1 cellular context compared by ENCODE assay signal in the genomic region with DNA sequence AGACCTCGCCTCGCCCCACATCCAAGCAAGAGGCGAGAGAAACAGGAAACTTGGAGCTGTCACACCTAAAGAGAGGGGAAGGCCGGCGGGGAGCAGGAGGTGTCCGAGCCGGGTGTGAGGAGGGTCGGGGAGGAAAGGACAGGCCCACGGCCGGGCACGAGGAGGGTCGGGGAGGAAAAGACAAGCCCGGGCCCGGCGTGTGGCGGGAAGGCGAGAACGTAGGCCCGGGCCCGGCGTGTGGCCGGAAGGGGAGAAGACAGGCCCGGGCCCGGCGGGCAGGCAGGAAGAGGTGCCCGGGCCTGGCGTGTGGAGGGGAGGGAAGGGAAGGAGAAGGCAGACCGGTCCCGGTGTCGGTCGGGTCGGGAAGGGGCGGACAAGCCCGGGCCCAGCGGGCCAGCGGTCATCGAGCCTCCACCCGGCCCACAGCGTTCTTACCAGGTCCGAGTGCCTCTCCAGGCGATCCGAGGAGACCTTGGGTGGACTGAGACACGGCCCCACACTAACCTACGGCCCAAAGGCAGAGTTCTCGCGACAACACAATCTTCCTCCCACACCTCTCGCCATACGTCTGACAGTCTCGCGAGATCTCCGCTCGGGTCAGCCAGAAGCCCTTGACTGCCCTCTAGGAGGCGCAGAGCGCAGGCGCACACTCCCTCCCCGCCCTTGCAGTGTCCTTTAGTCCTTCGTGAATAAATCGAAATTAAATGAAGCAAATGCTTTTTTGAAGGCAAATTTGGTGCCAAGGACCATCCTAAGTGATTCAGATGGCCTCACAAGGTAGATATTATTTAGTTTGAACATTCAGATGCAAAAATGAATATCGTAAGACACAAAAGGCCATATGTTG.
TF ChIP-seq lines count a peak whose summit lies in the region.

TSS of gene NCOA4 (minus strand) at position 533 of the 847 bp plus-strand sequence. CDS start 13,943 bp downstream, outside the sequence.

TF ChIP-seq in K562, 482 proteins besides CTCF, POLR2A, EP300 and RAD21 (continued from another document and continues in another):
- TF ChIP-seq TSHZ1 (CRISPR knock-in tag; IDR thresholded peaks at IDR 0.05), result no peak
- TF ChIP-seq CBFA2T3 (IDR thresholded peaks at IDR 0.05), result no peak; the same call in 1 of the 2 replicates
- TF ChIP-seq MEF2A (IDR thresholded peaks at IDR 0.05; ENCODE audit: control insufficient read depth, low read depth, low read length), result no peak
- TF ChIP-seq CHD1 (IDR thresholded peaks at IDR 0.05; ENCODE audit: low read length), result peak; percentile 93
- no peak for TF ChIP-seq SRSF3 (IDR thresholded peaks at IDR 0.05; ENCODE audit: insufficient read depth, low read length)
- peak; percentile 93 for TF ChIP-seq KDM5B (IDR thresholded peaks at IDR 0.05; ENCODE audit: insufficient replicate concordance, low read depth, low read length)
- TF ChIP-seq ZEB2 (IDR thresholded peaks at IDR 0.05), result no peak
- no peak; the same call in 1 of the 2 replicates for TF ChIP-seq GTF2F1 (IDR thresholded peaks at IDR 0.05; ENCODE audit: low read depth, low read length)
- no peak for TF ChIP-seq ZFP30 (CRISPR knock-in tag; IDR thresholded peaks at IDR 0.05; ENCODE audit: borderline replicate concordance)
- no peak for TF ChIP-seq MCM5 (IDR thresholded peaks at IDR 0.05; ENCODE audit: low read depth)
- peak; percentile 43 for TF ChIP-seq NR2C2 (CRISPR knock-in tag; IDR thresholded peaks at IDR 0.05)
- TF ChIP-seq NR2C2 (tag; IDR thresholded peaks at IDR 0.05), result peak; percentile 92
- TF ChIP-seq, protein P1, sequence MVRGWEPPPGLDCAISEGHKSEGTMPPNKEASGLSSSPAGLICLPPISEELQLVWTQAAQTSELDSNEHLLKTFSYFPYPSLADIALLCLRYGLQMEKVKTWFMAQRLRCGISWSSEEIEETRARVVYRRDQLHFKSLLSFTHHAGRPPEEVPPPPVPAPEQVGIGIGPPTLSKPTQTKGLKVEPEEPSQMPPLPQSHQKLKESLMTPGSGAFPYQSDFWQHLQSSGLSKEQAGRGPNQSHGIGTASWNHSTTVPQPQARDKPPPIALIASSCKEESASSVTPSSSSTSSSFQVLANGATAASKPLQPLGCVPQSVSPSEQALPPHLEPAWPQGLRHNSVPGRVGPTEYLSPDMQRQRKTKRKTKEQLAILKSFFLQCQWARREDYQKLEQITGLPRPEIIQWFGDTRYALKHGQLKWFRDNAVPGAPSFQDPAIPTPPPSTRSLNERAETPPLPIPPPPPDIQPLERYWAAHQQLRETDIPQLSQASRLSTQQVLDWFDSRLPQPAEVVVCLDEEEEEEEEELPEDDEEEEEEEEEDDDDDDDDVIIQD (CRISPR knock-in tag; IDR thresholded peaks at IDR 0.05), result no peak
- no peak for TF ChIP-seq PRPF4 (IDR thresholded peaks at IDR 0.05; ENCODE audit: insufficient read depth, low read depth, low read length, poor library complexity, severe bottlenecking)
- peak in 1 of 2 experiments; percentile 96; a peak in 2 of 4 replicates for TF ChIP-seq HDAC1 (IDR thresholded peaks at IDR 0.05)
- TF ChIP-seq ZNF398 (CRISPR knock-in tag; IDR thresholded peaks at IDR 0.05), result no peak
- TF ChIP-seq, protein P2, sequence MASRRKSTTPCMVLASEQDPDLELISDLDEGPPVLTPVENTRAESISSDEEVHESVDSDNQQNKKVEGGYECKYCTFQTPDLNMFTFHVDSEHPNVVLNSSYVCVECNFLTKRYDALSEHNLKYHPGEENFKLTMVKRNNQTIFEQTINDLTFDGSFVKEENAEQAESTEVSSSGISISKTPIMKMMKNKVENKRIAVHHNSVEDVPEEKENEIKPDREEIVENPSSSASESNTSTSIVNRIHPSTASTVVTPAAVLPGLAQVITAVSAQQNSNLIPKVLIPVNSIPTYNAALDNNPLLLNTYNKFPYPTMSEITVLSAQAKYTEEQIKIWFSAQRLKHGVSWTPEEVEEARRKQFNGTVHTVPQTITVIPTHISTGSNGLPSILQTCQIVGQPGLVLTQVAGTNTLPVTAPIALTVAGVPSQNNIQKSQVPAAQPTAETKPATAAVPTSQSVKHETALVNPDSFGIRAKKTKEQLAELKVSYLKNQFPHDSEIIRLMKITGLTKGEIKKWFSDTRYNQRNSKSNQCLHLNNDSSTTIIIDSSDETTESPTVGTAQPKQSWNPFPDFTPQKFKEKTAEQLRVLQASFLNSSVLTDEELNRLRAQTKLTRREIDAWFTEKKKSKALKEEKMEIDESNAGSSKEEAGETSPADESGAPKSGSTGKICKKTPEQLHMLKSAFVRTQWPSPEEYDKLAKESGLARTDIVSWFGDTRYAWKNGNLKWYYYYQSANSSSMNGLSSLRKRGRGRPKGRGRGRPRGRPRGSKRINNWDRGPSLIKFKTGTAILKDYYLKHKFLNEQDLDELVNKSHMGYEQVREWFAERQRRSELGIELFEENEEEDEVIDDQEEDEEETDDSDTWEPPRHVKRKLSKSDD (conservative IDR thresholded peaks at IDR 0.05; ENCODE audit: low read length), result peak; percentile 99
- no peak for TF ChIP-seq ZNF277 (CRISPR knock-in tag; IDR thresholded peaks at IDR 0.05; ENCODE audit: borderline replicate concordance)
- no peak for TF ChIP-seq XRCC4 (IDR thresholded peaks at IDR 0.05; ENCODE audit: extremely low read depth, insufficient read depth, insufficient read length)
- no peak for TF ChIP-seq WHSC1 (IDR thresholded peaks at IDR 0.05; ENCODE audit: low read length)
- no peak for TF ChIP-seq SREBF1 (IDR thresholded peaks at IDR 0.05; ENCODE audit: borderline replicate concordance, low read depth, low read length)
- peak; percentile 87 for TF ChIP-seq HDAC3 (IDR thresholded peaks at IDR 0.05; ENCODE audit: borderline replicate concordance, partially characterized antibody)
- TF ChIP-seq, protein P3, sequence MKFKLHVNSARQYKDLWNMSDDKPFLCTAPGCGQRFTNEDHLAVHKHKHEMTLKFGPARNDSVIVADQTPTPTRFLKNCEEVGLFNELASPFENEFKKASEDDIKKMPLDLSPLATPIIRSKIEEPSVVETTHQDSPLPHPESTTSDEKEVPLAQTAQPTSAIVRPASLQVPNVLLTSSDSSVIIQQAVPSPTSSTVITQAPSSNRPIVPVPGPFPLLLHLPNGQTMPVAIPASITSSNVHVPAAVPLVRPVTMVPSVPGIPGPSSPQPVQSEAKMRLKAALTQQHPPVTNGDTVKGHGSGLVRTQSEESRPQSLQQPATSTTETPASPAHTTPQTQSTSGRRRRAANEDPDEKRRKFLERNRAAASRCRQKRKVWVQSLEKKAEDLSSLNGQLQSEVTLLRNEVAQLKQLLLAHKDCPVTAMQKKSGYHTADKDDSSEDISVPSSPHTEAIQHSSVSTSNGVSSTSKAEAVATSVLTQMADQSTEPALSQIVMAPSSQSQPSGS (CRISPR knock-in tag; IDR thresholded peaks at IDR 0.05), result no peak
- TF ChIP-seq CBX2 (IDR thresholded peaks at IDR 0.05; ENCODE audit: insufficient read depth, low read length, poor library complexity, severe bottlenecking), result no peak
- no peak for TF ChIP-seq ZNF3 (CRISPR knock-in tag; IDR thresholded peaks at IDR 0.05)
- no peak for TF ChIP-seq TCF7L2 (IDR thresholded peaks at IDR 0.05; ENCODE audit: low read depth, low read length)
- TF ChIP-seq SIRT6 (IDR thresholded peaks at IDR 0.05; ENCODE audit: low read depth, low read length), result no peak
- peak; percentile 56; the same call in 1 of the 2 replicates for TF ChIP-seq ZNF431 (CRISPR knock-in tag; IDR thresholded peaks at IDR 0.05)
- peak; percentile 57; the same call in 1 of the 2 replicates for TF ChIP-seq SP1 (CRISPR knock-in tag; IDR thresholded peaks at IDR 0.05)
- TF ChIP-seq ZKSCAN8 (CRISPR knock-in tag; IDR thresholded peaks at IDR 0.05), result 0 out of 2 replicates have a peak, but pooled peaks have one; percentile 16
- no peak for TF ChIP-seq SAFB2 (IDR thresholded peaks at IDR 0.05; ENCODE audit: borderline replicate concordance, low read depth, low read length, severe bottlenecking)
- no peak for TF ChIP-seq CHD4 (IDR thresholded peaks at IDR 0.05; ENCODE audit: insufficient read depth, insufficient replicate concordance, low read depth, low read length, poor library complexity, severe bottlenecking)
- TF ChIP-seq POU5F1 (IDR thresholded peaks at IDR 0.05; ENCODE audit: borderline replicate concordance, low read depth, low read length, partially characterized antibody), result no peak
- TF ChIP-seq ZNF324 (CRISPR knock-in tag; IDR thresholded peaks at IDR 0.05), result no peak
- no peak for TF ChIP-seq ZNF121 (CRISPR knock-in tag; conservative IDR thresholded peaks at IDR 0.05)
- TF ChIP-seq, protein P4, sequence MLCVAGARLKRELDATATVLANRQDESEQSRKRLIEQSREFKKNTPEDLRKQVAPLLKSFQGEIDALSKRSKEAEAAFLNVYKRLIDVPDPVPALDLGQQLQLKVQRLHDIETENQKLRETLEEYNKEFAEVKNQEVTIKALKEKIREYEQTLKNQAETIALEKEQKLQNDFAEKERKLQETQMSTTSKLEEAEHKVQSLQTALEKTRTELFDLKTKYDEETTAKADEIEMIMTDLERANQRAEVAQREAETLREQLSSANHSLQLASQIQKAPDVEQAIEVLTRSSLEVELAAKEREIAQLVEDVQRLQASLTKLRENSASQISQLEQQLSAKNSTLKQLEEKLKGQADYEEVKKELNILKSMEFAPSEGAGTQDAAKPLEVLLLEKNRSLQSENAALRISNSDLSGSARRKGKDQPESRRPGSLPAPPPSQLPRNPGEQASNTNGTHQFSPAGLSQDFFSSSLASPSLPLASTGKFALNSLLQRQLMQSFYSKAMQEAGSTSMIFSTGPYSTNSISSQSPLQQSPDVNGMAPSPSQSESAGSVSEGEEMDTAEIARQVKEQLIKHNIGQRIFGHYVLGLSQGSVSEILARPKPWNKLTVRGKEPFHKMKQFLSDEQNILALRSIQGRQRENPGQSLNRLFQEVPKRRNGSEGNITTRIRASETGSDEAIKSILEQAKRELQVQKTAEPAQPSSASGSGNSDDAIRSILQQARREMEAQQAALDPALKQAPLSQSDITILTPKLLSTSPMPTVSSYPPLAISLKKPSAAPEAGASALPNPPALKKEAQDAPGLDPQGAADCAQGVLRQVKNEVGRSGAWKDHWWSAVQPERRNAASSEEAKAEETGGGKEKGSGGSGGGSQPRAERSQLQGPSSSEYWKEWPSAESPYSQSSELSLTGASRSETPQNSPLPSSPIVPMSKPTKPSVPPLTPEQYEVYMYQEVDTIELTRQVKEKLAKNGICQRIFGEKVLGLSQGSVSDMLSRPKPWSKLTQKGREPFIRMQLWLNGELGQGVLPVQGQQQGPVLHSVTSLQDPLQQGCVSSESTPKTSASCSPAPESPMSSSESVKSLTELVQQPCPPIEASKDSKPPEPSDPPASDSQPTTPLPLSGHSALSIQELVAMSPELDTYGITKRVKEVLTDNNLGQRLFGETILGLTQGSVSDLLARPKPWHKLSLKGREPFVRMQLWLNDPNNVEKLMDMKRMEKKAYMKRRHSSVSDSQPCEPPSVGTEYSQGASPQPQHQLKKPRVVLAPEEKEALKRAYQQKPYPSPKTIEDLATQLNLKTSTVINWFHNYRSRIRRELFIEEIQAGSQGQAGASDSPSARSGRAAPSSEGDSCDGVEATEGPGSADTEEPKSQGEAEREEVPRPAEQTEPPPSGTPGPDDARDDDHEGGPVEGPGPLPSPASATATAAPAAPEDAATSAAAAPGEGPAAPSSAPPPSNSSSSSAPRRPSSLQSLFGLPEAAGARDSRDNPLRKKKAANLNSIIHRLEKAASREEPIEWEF (CRISPR knock-in tag; IDR thresholded peaks at IDR 0.05), result no peak
